ENCODE assay signal across 30 cellular contexts in the genomic region with DNA sequence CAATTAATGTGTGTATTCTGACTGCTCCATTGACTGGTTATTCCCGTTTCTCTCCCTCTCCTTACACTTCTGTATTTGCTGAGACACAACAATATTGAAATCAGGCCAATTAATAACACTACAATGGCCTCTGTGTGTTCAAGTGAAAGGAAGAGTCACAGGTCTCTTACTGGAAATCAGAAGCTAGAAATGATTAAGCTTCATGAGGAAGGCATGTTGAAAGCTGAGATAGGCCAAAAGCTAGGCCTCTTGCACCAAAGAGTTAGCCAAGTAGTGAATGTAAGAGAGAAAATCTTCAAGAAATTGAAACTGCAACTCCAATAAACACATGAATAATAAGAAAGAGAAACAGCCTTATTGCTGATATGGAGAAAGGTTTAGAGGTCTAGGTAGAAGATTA.
DNase-seq lines count a peak whose midpoint lies in the region; ATAC-seq, FAIRE-seq and TF ChIP-seq lines count a peak whose summit lies in the region.
"Had no signal": no experiment of that assay in that cellular context is flagged by ENCODE, and none has a peak within 500 bp of the region (broad histone marks: within the 10 kb centered on the region; RNA-seq: fewer than 3 reads in every experiment).

No MANE protein-coding gene starts in this region.

- H3K9me3 ChIP-seq in GM12878 (replicated peaks; ENCODE audit: control insufficient read depth, insufficient read depth, low read length) (no peaks in the 10 kb centered on the region), testis (no peaks in the 10 kb centered on the region)
- H3K9me3 ChIP-seq: thyroid gland had no signal

- no peaks in the 10 kb centered on the region for H3K36me3 Mint-ChIP-seq in Calu3 (ENCODE audit: insufficient read depth, unreplicated experiment)
- H3K36me3 Mint-ChIP-seq: brain; CD4-positive, CD25-positive, alpha-beta regulatory T cell; naive B cell had no signal

- no peak overlapping the region for H3K9ac ChIP-seq in GM12878 (ENCODE audit: control insufficient read depth, insufficient read depth, low read length)

- RAD21 ChIA-PET in GM12878 (lab: Charles Lee; ENCODE audit: unreplicated experiment) = interaction anchor here (1.3 kb wide), 1 partner anchor 10 kb away, joined by 3 read pairs; no protein-coding TSS in a partner anchor

- no peak for TF ChIP-seq CTCF in Calu3 (IDR thresholded peaks at IDR 0.05; ENCODE audit: unreplicated experiment)
- no peak for TF ChIP-seq CTCF in GM12878 (IDR thresholded peaks at IDR 0.05 in 2 of 3, conservative IDR thresholded peaks at IDR 0.05 in 1 of 3; ENCODE audit: control insufficient read depth in 2 of 3, extremely low read depth in 1 of 3, insufficient read depth in 1 of 3, low read depth in 3 of 3, low read length in 3 of 3)
- TF ChIP-seq CTCF in testis (IDR thresholded peaks at IDR 0.05) = no peak

- H3K4me1 ChIP-seq in GM12878 (ENCODE audit: control insufficient read depth, insufficient read depth, low read length) = no peaks in the 10 kb centered on the region
- no peaks in the 10 kb centered on the region for H3K4me1 ChIP-seq in testis

- H3K27ac ChIP-seq in GM12878 (ENCODE audit: control insufficient read depth, insufficient read depth) (no peak overlapping the region), testis (no peak overlapping the region)
- H3K27ac ChIP-seq: dorsolateral prefrontal cortex, thyroid gland, WERI-Rb-1 had no signal

- BruUV-seq in Calu3 (replicated peaks; lab: Mats Ljungman, UMichigan) (no TSS peak), GM12878 (replicated peaks; lab: Mats Ljungman, UMichigan) (no TSS peak)

- peak; percentile 42 for FAIRE-seq in GM19239 (lab: Jason Lieb, UNC)
- no peak for FAIRE-seq in GM12878 (lab: Jason Lieb, UNC)
- FAIRE-seq: A204.1, endothelial cell of umbilical vein, GM12892, H54, RCC 7860 had no signal

- no peak for TF ChIP-seq RAD21 in GM12878 (IDR thresholded peaks at IDR 0.05; ENCODE audit: insufficient read depth, low read depth, low read length)

- peak overlapping the region; percentile 57 for H3K27ac Mint-ChIP-seq in Calu3 (ENCODE audit: unreplicated experiment)
- H3K27ac Mint-ChIP-seq: activated naive CD4-positive, alpha-beta T cell treated with anti-CD3 and anti-CD28 coated beads for 36 hours; CD4-positive, CD25-positive, alpha-beta regulatory T cell; stimulated activated naive CD8-positive, alpha-beta T cell treated with anti-CD3 and anti-CD28 coated beads, Interleukin-15, amount 100 ng/mL, for 72 hours had no signal

- no peaks in the 10 kb centered on the region for H3K36me3 ChIP-seq in GM12878 (ENCODE audit: control insufficient read depth in 2 of 2, insufficient read depth in 2 of 2, low read length in 1 of 2)
- no peaks in the 10 kb centered on the region for H3K36me3 ChIP-seq in testis (ENCODE audit: low read depth, missing control alignments)
- H3K36me3 ChIP-seq: thyroid gland, WERI-Rb-1 had no signal

- intact Hi-C loops in Calu3 (cut with micrococcal nuclease; ENCODE audit: unreplicated experiment) = no loop called here
- intact Hi-C loops in GM12878 (cut with micrococcal nuclease; ENCODE audit: unreplicated experiment) = no loop called here
- intact Hi-C loops in testis (cut with DNase I; ENCODE audit: low total_unique reads) = no loop called here

- ATAC-seq in HG03097 (IDR thresholded peaks at IDR 0.05; ENCODE audit: low FRiP score, unreplicated experiment) (peak; percentile 76), GM12878 (peak; percentile 34; the same call in 2 of the 3 replicates), GM18505 (IDR thresholded peaks at IDR 0.05; ENCODE audit: unreplicated experiment) (no peak)
- ATAC-seq: left ventricle myocardium superior; stimulated activated naive CD8-positive, alpha-beta T cell treated with anti-CD3 and anti-CD28 coated beads, Interleukin-15, amount 100 ng/mL, for 72 hours had no signal

- POLR2A ChIA-PET in GM12878 (lab: Charles Lee) = no interaction called here

- no peak overlapping the region for H3K4me3 Mint-ChIP-seq in Calu3 (ENCODE audit: low read depth, unreplicated experiment)
- H3K4me3 Mint-ChIP-seq: activated naive CD4-positive, alpha-beta T cell treated with anti-CD3 and anti-CD28 coated beads for 36 hours; brain; CD4-positive, CD25-positive, alpha-beta regulatory T cell; naive B cell; stimulated activated naive CD8-positive, alpha-beta T cell treated with anti-CD3 and anti-CD28 coated beads, Interleukin-15, amount 100 ng/mL, for 72 hours had no signal

- H4K20me1 ChIP-seq in GM12878 (ENCODE audit: control insufficient read depth, insufficient read depth) = no peaks in the 10 kb centered on the region

- no peak for TF ChIP-seq EP300 in GM12878 (IDR thresholded peaks at IDR 0.05; ENCODE audit: borderline replicate concordance in 1 of 2, control insufficient read depth in 1 of 2, low read depth in 2 of 2, low read length in 2 of 2)

- H3K27me3 ChIP-seq in GM12878 (replicated peaks in 1 of 2; ENCODE audit: control insufficient read depth in 2 of 2, insufficient read depth in 2 of 2, low read length in 1 of 2) (no peaks in the 10 kb centered on the region), testis (no peaks in the 10 kb centered on the region)
- H3K27me3 ChIP-seq: thyroid gland had no signal

- in situ Hi-C loops in GM12878 (cut with MboI) = no loop called here

- peaks cover 2% of the 10 kb centered on the region for H3K9me3 Mint-ChIP-seq in Calu3 (ENCODE audit: low read depth, unreplicated experiment)
- H3K9me3 Mint-ChIP-seq: activated naive CD4-positive, alpha-beta T cell treated with anti-CD3 and anti-CD28 coated beads for 36 hours; stimulated activated naive CD8-positive, alpha-beta T cell treated with anti-CD3 and anti-CD28 coated beads, Interleukin-15, amount 100 ng/mL, for 72 hours had no signal

- CTCF ChIA-PET in Calu3 (lab: Charles Lee) = interaction anchor here (0.8 kb wide), 1 partner anchor 490 kb away, joined by 4 read pairs; the partner anchor contains the start of gene CITED2
- CTCF ChIA-PET in GM12878 (lab: Yijun Ruan, JAX) = interaction anchor here (0.6 to 1.6 kb wide), 5 partner anchors 9 to 1699 kb away, joined by 3 to 7 read pairs (median 3); no protein-coding TSS in a partner anchor

- no peaks in the 10 kb centered on the region for H3K27me3 Mint-ChIP-seq in Calu3 (ENCODE audit: unreplicated experiment)
- H3K27me3 Mint-ChIP-seq: naive B cell; stimulated activated naive CD8-positive, alpha-beta T cell treated with anti-CD3 and anti-CD28 coated beads, Interleukin-15, amount 100 ng/mL, for 72 hours had no signal

- SMC1A ChIA-PET in GM12878 (lab: Charles Lee; ENCODE audit: uncharacterized antibody, unreplicated experiment) = interaction anchor here (0.9 to 2.9 kb wide), 3 partner anchors 9 to 19 kb away, joined by 3 to 16 read pairs (median 7); no protein-coding TSS in a partner anchor

- H3K79me2 ChIP-seq in GM12878 (ENCODE audit: control insufficient read depth, insufficient read depth, low read length) = no peaks in the 10 kb centered on the region

- DNase-seq in Calu3 (no peak), GM19239 (ENCODE audit: insufficient read length, low spot score) (no peak), GM12878 (ENCODE audit: low read depth, low spot score) (no peak), testis (no peak), GM19238 (ENCODE audit: insufficient read length, low spot score) (no peak), KG1 (lab: John Stamatoyannopoulos, UW) (no peak)
- DNase-seq: activated CD4-positive, alpha-beta T cell treated with anti-CD3 and anti-CD28 coated beads, Interleukin-2, amount 50 U/mL, for 1 hour; activated naive CD4-positive, alpha-beta T cell treated with anti-CD3 and anti-CD28 coated beads for 36 hours; activated T-cell treated with anti-CD3 and anti-CD28 coated beads, Interleukin-2, amount 50 U/mL, for 48 hours; CD4-positive, CD25-positive, alpha-beta regulatory T cell; dorsolateral prefrontal cortex; left ventricle myocardium superior; naive B cell; NCI-H2081; NCI-H2227 treated with DMSO at 0.1 percent for 48 hours; NCI-H69; nucleus accumbens; SIG-M5; stimulated activated naive CD8-positive, alpha-beta T cell treated with anti-CD3 and anti-CD28 coated beads, Interleukin-15, amount 100 ng/mL, for 72 hours; T1000; thyroid gland; WERI-Rb-1 had no signal

- no peak overlapping the region for H3K4me2 ChIP-seq in GM12878 (ENCODE audit: control insufficient read depth, insufficient read depth)

- WGBS in GM12878 (ENCODE audit: insufficient coverage, insufficient replicate concordance, low lambda C conversion rate, missing lambda C conversion rate) = 0% methylated on average over 1 of the region's 1 CpG
- 79 to 91% methylated on average over 1 of the region's 1 CpG for WGBS in testis, 2 donors

- no peak overlapping the region for H3K4me3 ChIP-seq in GM12878
- no peak overlapping the region for H3K4me3 ChIP-seq in testis
- H3K4me3 ChIP-seq: dorsolateral prefrontal cortex, thyroid gland had no signal

- H3K4me1 Mint-ChIP-seq in Calu3 (ENCODE audit: low read depth, unreplicated experiment) = peaks cover 24% of the 10 kb centered on the region
- H3K4me1 Mint-ChIP-seq: brain; CD4-positive, CD25-positive, alpha-beta regulatory T cell; naive B cell; stimulated activated naive CD8-positive, alpha-beta T cell treated with anti-CD3 and anti-CD28 coated beads, Interleukin-15, amount 100 ng/mL, for 72 hours had no signal

- TF ChIP-seq POLR2A in GM12878 (IDR thresholded peaks at IDR 0.05; ENCODE audit: low read depth, low read length) = no peak
- TF ChIP-seq POLR2A in GM18505 (IDR thresholded peaks at IDR 0.05; ENCODE audit: borderline replicate concordance, extremely low read depth, insufficient read depth, insufficient read length) = no peak
- no peak for TF ChIP-seq POLR2A in testis (IDR thresholded peaks at IDR 0.05)

- H2AFZ ChIP-seq in GM12878 (ENCODE audit: control insufficient read depth, low read depth, low read length) = no peak overlapping the region

TF ChIP-seq in GM12878, 131 proteins besides CTCF, POLR2A, EP300 and RAD21:
- no peak for TF ChIP-seq RUNX3 (IDR thresholded peaks at IDR 0.05; ENCODE audit: low read length)
- TF ChIP-seq BMI1 (IDR thresholded peaks at IDR 0.05; ENCODE audit: borderline replicate concordance) = no peak
- TF ChIP-seq POLR2AphosphoS5 (IDR thresholded peaks at IDR 0.05; ENCODE audit: low read length) = no peak
